In the genomic region with DNA sequence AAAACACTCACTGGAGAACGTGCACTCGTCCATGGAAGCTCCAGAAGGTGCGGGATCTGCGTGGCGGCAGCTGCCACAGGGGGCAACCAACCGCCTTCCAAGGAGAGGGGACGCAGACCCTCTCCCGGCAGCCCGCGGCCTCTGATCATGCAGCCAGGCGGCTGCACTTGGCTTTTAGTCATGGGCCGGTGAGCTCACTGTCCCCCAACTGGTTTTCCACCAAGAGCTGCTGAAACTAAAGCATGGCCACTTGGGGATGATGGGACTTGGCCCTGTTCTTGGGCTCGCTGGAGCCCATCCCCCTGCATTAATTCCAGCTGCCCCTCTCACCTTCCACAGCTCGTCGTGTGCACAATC, we compare ENCODE assay signal across 15 cellular contexts. TPM values are rescaled to one million over a fixed set of nuclear protein-coding genes. Genes with fewer than 3 reads are reported as not detected.
A peak's percentile ranks its signal among the peaks of the same experiment; 100 is the strongest.
DNase-seq lines count a peak whose midpoint lies in the region; ATAC-seq and TF ChIP-seq lines count a peak whose summit lies in the region.
"Had no signal": no experiment of that assay in that cellular context is flagged by ENCODE, and none has a peak within 500 bp of the region (broad histone marks: within the 10 kb centered on the region; RNA-seq: fewer than 3 reads in every experiment).

No MANE protein-coding gene starts in this region.

- DNase-seq in NCI-H82 (lab: John Stamatoyannopoulos, UW) (peak; percentile 64), NCI-H82 treated with DMSO at 0.1 percent for 48 hours (lab: John Stamatoyannopoulos, UW; ENCODE audit: unreplicated experiment) (no peak), body of pancreas (no peak), mesothelial cell of epicardium (ENCODE audit: low spot score in 2 of 2, unreplicated experiment in 2 of 2) (no peak), tibial artery (no peak), T-helper 9 cell (no peak), foreskin fibroblast (no peak)
- no peak for DNase-seq in natural killer cell treated with Interleukin-12 subunit alpha and Interleukin-12 subunit beta and Interleukin-15 and Interleukin-18, amount 100 ng/mL, for 72 hours (ENCODE audit: low spot score)
- DNase-seq: activated CD4-positive, alpha-beta T cell treated with anti-CD3 and anti-CD28 coated beads, Interleukin-2, amount 50 U/mL, for 4 hours; MM.1S; T-helper 2 cell had no signal

- H3K27me3 Mint-ChIP-seq in mesothelial cell of epicardium (ENCODE audit: low read depth), result no peaks in the 10 kb centered on the region
- H3K27me3 Mint-ChIP-seq in natural killer cell treated with Interleukin-12 subunit alpha and Interleukin-12 subunit beta and Interleukin-15 and Interleukin-18, amount 100 ng/mL, for 72 hours, result peaks cover 0 to 3% of the 10 kb centered on the region in 2 donors

- peak overlapping the region; percentile 3 for H3K4me3 Mint-ChIP-seq in mesothelial cell of epicardium
- no peak overlapping the region for H3K4me3 Mint-ChIP-seq in natural killer cell treated with Interleukin-12 subunit alpha and Interleukin-12 subunit beta and Interleukin-15 and Interleukin-18, amount 100 ng/mL, for 72 hours

- H3K4me3 ChIP-seq in body of pancreas (no peak overlapping the region), tibial artery (no peak overlapping the region), foreskin fibroblast (ENCODE audit: low read depth in 1 of 2, low read length in 2 of 2) (no peak overlapping the region)
- H3K4me3 ChIP-seq: mucosa of descending colon, thoracic aorta had no signal

- TF ChIP-seq POLR2A in body of pancreas (IDR thresholded peaks at IDR 0.05), result no peak

- peak overlapping the region; percentile 97 for H3K27ac Mint-ChIP-seq in mesothelial cell of epicardium
- H3K27ac Mint-ChIP-seq in natural killer cell treated with Interleukin-12 subunit alpha and Interleukin-12 subunit beta and Interleukin-15 and Interleukin-18, amount 100 ng/mL, for 72 hours, result no peak overlapping the region

- intact Hi-C loops in body of pancreas (cut with DNase I) (loop anchor here (5.0 kb wide), 1 partner anchor 42 kb away; no protein-coding TSS in a partner anchor), tibial artery (cut with DNase I; ENCODE audit: low total_unique reads) (loop anchor here (5.0 kb wide), 1 partner anchor 62 kb away; no protein-coding TSS in a partner anchor)

- peak overlapping the region; percentile 42 to 91 (median 88) for H3K27ac ChIP-seq in body of pancreas
- H3K27ac ChIP-seq in tibial artery, result peak overlapping the region; percentile 16 to 24
- H3K27ac ChIP-seq: brain microvascular endothelial cell, epithelial cell of prostate, thoracic aorta had no signal

- no peaks in the 10 kb centered on the region for H3K27me3 ChIP-seq in body of pancreas
- H3K27me3 ChIP-seq in tibial artery, result no peaks in the 10 kb centered on the region
- H3K27me3 ChIP-seq: brain microvascular endothelial cell had no signal

- H3K36me3 ChIP-seq in body of pancreas (replicated peaks in 1 of 2; ENCODE audit: insufficient read depth in 1 of 2, low read depth in 2 of 2), result no peaks in the 10 kb centered on the region
- no peaks in the 10 kb centered on the region for H3K36me3 ChIP-seq in tibial artery
- H3K36me3 ChIP-seq: brain microvascular endothelial cell, thoracic aorta had no signal

- H3K4me1 ChIP-seq in body of pancreas, result peaks cover 100% of the 10 kb centered on the region
- H3K4me1 ChIP-seq in tibial artery, result peaks cover 0 to 78% (median 44%) of the 10 kb centered on the region in 4 donors

- no peak for ATAC-seq in body of pancreas
- ATAC-seq in natural killer cell treated with Interleukin-12 subunit alpha and Interleukin-12 subunit beta and Interleukin-15 and Interleukin-18, amount 100 ng/mL, for 72 hours, result no peak

- peaks cover 90% of the 10 kb centered on the region for H3K4me1 Mint-ChIP-seq in mesothelial cell of epicardium
- peaks cover 0 to 3% of the 10 kb centered on the region in 2 donors for H3K4me1 Mint-ChIP-seq in natural killer cell treated with Interleukin-12 subunit alpha and Interleukin-12 subunit beta and Interleukin-15 and Interleukin-18, amount 100 ng/mL, for 72 hours (ENCODE audit: low read depth in 2 of 2)

- no peaks in the 10 kb centered on the region for H3K36me3 Mint-ChIP-seq in mesothelial cell of epicardium
- H3K36me3 Mint-ChIP-seq in natural killer cell treated with Interleukin-12 subunit alpha and Interleukin-12 subunit beta and Interleukin-15 and Interleukin-18, amount 100 ng/mL, for 72 hours, result no peaks in the 10 kb centered on the region

- H3K9me3 Mint-ChIP-seq in mesothelial cell of epicardium, result no peaks in the 10 kb centered on the region
- H3K9me3 Mint-ChIP-seq in natural killer cell treated with Interleukin-12 subunit alpha and Interleukin-12 subunit beta and Interleukin-15 and Interleukin-18, amount 100 ng/mL, for 72 hours, result no peaks in the 10 kb centered on the region

- WGBS in body of pancreas, 2 donors, result 57 to 62% methylated on average over 15 of the region's 15 CpGs

- no peaks in the 10 kb centered on the region for H3K9me3 ChIP-seq in body of pancreas
- H3K9me3 ChIP-seq in tibial artery, result no peaks in the 10 kb centered on the region
- H3K9me3 ChIP-seq: mucosa of descending colon, thoracic aorta had no signal

- TF ChIP-seq CTCF in body of pancreas (IDR thresholded peaks at IDR 0.05), result no peak
- TF ChIP-seq CTCF in mesothelial cell of epicardium (IDR thresholded peaks at IDR 0.05; ENCODE audit: unreplicated experiment), result no peak
- TF ChIP-seq CTCF in tibial artery (IDR thresholded peaks at IDR 0.05), result no peak
- no peak for TF ChIP-seq CTCF in foreskin fibroblast (IDR thresholded peaks at IDR 0.05; ENCODE audit: low read depth, low read length)

RNA-seq across cellular contexts. Expression of a gene that starts 39.1 kb away (rescaled TPM):
- total RNA-seq in body of pancreas (10 to 100 TPM in 1 of 2 donors, 1 to 10 TPM in 1; 8.9 to 10.1 TPM), mesothelial cell of epicardium (82.2 to 85.2 TPM (median 82.3 TPM) in 3 replicates)
- total RNA-seq in natural killer cell treated with Interleukin-12 subunit alpha and Interleukin-12 subunit beta and Interleukin-15 and Interleukin-18, amount 100 ng/mL, for 72 hours, result 1 to 10 TPM; 2.7 to 3.6 TPM
